8 cellular contexts compared by ENCODE assay signal in the genomic region with DNA sequence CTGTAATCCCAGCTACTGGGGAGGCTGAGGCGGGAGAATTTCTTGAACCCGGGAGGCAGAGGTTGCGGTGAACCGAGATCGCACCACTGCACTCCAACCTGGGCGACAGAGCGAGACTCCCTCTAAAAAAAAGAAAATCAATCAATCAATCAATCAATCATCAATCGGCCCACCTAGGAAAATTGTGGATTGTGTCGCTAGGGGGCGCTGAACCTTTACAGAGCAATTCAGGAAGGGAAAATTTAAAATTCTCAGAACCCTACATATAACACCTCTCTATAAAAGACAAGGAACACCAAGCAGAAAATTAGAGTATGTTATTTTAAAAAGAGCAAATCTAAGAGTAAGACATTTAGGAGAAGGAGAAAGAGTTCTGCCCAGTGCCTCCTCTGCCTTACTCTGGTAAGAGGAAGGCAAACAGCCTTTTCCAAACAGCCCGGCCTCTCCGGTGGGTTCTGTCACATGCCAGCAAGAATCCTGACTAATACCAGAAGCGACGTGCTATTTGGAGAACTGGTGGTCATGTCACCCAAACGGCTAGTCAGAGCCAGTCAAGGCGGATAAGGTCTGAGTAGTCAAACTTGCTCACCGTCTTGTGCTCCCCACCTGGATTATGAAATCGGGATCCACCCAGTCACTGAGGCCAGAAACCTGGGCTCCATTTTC. TPM values are rescaled to one million over a fixed set of nuclear protein-coding genes. Genes with fewer than 3 reads are reported as not detected.
DNase-seq lines count a peak whose midpoint lies in the region; ATAC-seq and TF ChIP-seq lines count a peak whose summit lies in the region.

No MANE protein-coding gene starts in this region.

- no peaks in the 10 kb centered on the region for H3K27me3 ChIP-seq in SK-N-SH (ENCODE audit: insufficient read depth)

- ATAC-seq in SK-N-SH treated with all-trans-retinoic acid at 6 μM for 48 hours: no peak

- TF ChIP-seq EP300 in SK-N-SH (IDR thresholded peaks at IDR 0.05; ENCODE audit: borderline replicate concordance in 1 of 2, low read depth in 1 of 2, low read length in 1 of 2): no peak

- H3K27ac ChIP-seq in SK-N-SH (ENCODE audit: low read depth in 2 of 2, low read length in 1 of 2): no peak overlapping the region

- H3F3A ChIP-seq in SK-N-SH (replicated peaks; ENCODE audit: insufficient read depth): peaks cover 6% of the 10 kb centered on the region

- no peak overlapping the region for H3K9ac ChIP-seq in SK-N-SH

- no peak overlapping the region; a peak in 1 of 4 replicates for H3K4me3 ChIP-seq in SK-N-SH (ENCODE audit: low read depth in 2 of 2, low read length in 1 of 2)

- H3K9me2 ChIP-seq in SK-N-SH: no peaks in the 10 kb centered on the region

- CTCF ChIA-PET in SK-N-SH (lab: Yijun Ruan, JAX): interaction anchor here (0.6 to 2.8 kb wide), 11 partner anchors 8 to 432 kb away, joined by 3 to 12 read pairs (median 3); no protein-coding TSS in a partner anchor

- peak; percentile 78 for TF ChIP-seq CTCF in SK-N-SH (IDR thresholded peaks at IDR 0.05)

- POLR2A ChIA-PET in SK-N-SH (lab: Yijun Ruan, JAX): no interaction called here

- no peak overlapping the region for H2AFZ ChIP-seq in SK-N-SH (ENCODE audit: low read depth)

- WGBS in SK-N-SH (ENCODE audit: low lambda C conversion rate): 33% methylated on average over 18 of the region's 18 CpGs

- no peaks in the 10 kb centered on the region for H3K9me3 ChIP-seq in SK-N-SH

- no peak overlapping the region for H3K4me2 ChIP-seq in SK-N-SH

- H3K4me1 ChIP-seq in SK-N-SH (ENCODE audit: control insufficient read depth in 1 of 2, insufficient read depth in 2 of 2, low read depth in 1 of 2, low read length in 1 of 2): no peaks in the 10 kb centered on the region

- DNase-seq in SK-N-SH (peak; percentile 56), SKM-1 treated with dmso at 0.1 percent for 144 hours (lab: John Stamatoyannopoulos, UW; ENCODE audit: unreplicated experiment) (peak; percentile 29), inferior parietal cortex (ENCODE audit: extremely low spot score) (peak; percentile 30), LoVo (ENCODE audit: low spot score) (no peak), NCI-H1436 treated with DMSO at 0.1 percent for 48 hours (lab: John Stamatoyannopoulos, UW) (no peak)
- peak; percentile 14 for DNase-seq in activated naive CD8-positive, alpha-beta T cell treated with anti-CD3 and anti-CD28 coated beads, Interleukin-2, amount 50 U/mL, for 16 hours (ENCODE audit: low read depth, low spot score)
- peak; percentile 29 to 52 (median 48) for DNase-seq in stimulated activated CD4-positive, alpha-beta T cell treated with anti-CD3 and anti-CD28 coated beads, TNF-alpha, amount 100 ng/mL, for 48 hours (ENCODE audit: low read depth in 3 of 3)

- no peaks in the 10 kb centered on the region for H4K20me1 ChIP-seq in SK-N-SH (ENCODE audit: insufficient read depth)

- no peaks in the 10 kb centered on the region for H3K36me3 ChIP-seq in SK-N-SH (replicated peaks in 1 of 2; ENCODE audit: control insufficient read depth in 1 of 2, insufficient read depth in 2 of 2, low read length in 1 of 2)

- H3K79me2 ChIP-seq in SK-N-SH (ENCODE audit: insufficient read depth): no peaks in the 10 kb centered on the region

- TF ChIP-seq RAD21 in SK-N-SH (IDR thresholded peaks at IDR 0.05; ENCODE audit: low read length): peak; percentile 61

TF ChIP-seq in SK-N-SH, 30 proteins besides CTCF, POLR2A, EP300 and RAD21:
- TF ChIP-seq, protein P1, sequence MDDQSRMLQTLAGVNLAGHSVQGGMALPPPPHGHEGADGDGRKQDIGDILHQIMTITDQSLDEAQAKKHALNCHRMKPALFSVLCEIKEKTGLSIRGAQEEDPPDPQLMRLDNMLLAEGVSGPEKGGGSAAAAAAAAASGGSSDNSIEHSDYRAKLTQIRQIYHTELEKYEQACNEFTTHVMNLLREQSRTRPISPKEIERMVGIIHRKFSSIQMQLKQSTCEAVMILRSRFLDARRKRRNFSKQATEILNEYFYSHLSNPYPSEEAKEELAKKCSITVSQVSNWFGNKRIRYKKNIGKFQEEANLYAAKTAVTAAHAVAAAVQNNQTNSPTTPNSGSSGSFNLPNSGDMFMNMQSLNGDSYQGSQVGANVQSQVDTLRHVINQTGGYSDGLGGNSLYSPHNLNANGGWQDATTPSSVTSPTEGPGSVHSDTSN (IDR thresholded peaks at IDR 0.05): peak; percentile 65
- no peak for TF ChIP-seq CHD2 (IDR thresholded peaks at IDR 0.05; ENCODE audit: low read length, partially characterized antibody)

TF ChIP-seq in SK-N-SH treated with all-trans-retinoic acid at 6 μM for 48 hours, 23 proteins besides CTCF, POLR2A, EP300 and RAD21 (continues in another document):
- TF ChIP-seq GLIS3 (CRISPR knock-in tag; IDR thresholded peaks at IDR 0.05) (no peak), ZFP3 (CRISPR knock-in tag; IDR thresholded peaks at IDR 0.05) (no peak), ZNF70 (CRISPR knock-in tag; IDR thresholded peaks at IDR 0.05) (no peak), PPARA (CRISPR knock-in tag; IDR thresholded peaks at IDR 0.05; ENCODE audit: borderline replicate concordance) (no peak), PATZ1 (CRISPR knock-in tag; IDR thresholded peaks at IDR 0.05; ENCODE audit: borderline replicate concordance) (no peak), POU6F1 (CRISPR knock-in tag; IDR thresholded peaks at IDR 0.05; ENCODE audit: borderline replicate concordance, low read depth) (no peak)
- TF ChIP-seq, protein P2, sequence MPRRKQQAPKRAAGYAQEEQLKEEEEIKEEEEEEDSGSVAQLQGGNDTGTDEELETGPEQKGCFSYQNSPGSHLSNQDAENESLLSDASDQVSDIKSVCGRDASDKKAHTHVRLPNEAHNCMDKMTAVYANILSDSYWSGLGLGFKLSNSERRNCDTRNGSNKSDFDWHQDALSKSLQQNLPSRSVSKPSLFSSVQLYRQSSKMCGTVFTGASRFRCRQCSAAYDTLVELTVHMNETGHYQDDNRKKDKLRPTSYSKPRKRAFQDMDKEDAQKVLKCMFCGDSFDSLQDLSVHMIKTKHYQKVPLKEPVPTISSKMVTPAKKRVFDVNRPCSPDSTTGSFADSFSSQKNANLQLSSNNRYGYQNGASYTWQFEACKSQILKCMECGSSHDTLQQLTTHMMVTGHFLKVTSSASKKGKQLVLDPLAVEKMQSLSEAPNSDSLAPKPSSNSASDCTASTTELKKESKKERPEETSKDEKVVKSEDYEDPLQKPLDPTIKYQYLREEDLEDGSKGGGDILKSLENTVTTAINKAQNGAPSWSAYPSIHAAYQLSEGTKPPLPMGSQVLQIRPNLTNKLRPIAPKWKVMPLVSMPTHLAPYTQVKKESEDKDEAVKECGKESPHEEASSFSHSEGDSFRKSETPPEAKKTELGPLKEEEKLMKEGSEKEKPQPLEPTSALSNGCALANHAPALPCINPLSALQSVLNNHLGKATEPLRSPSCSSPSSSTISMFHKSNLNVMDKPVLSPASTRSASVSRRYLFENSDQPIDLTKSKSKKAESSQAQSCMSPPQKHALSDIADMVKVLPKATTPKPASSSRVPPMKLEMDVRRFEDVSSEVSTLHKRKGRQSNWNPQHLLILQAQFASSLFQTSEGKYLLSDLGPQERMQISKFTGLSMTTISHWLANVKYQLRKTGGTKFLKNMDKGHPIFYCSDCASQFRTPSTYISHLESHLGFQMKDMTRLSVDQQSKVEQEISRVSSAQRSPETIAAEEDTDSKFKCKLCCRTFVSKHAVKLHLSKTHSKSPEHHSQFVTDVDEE (CRISPR knock-in tag; IDR thresholded peaks at IDR 0.05): no peak

RNA-seq across cellular contexts. Expression of gene SMCO1, which starts 22.3 kb away (rescaled TPM):
- polyA plus RNA-seq in SK-N-SH (2012; rRNA removed): not detected in 2 replicates
- polyA plus RNA-seq in SK-N-SH (2012; cell fraction: cytosol; rRNA removed): not detected in 2 replicates
- 0.04 and 0.05 TPM in 2 replicates for polyA plus RNA-seq in SK-N-SH (2012; cell fraction: nucleus; rRNA removed)

RNA-seq across cellular contexts. Expression of gene WDR53, which starts 30.9 kb away (rescaled TPM):
- polyA plus RNA-seq in SK-N-SH (2012; rRNA removed): 7.0 and 9.3 TPM in 2 replicates
- polyA plus RNA-seq in SK-N-SH (2012; cell fraction: cytosol; rRNA removed): 9.7 and 12.1 TPM in 2 replicates
- 6.3 and 7.2 TPM in 2 replicates for polyA plus RNA-seq in SK-N-SH (2012; cell fraction: nucleus; rRNA removed)

RNA-seq across cellular contexts. Expression of gene FBXO45, which starts 31.0 kb away (rescaled TPM):
- 3.2 and 4.2 TPM in 2 replicates for polyA plus RNA-seq in SK-N-SH (2012; rRNA removed)
- 6.1 and 8.7 TPM in 2 replicates for polyA plus RNA-seq in SK-N-SH (2012; cell fraction: cytosol; rRNA removed)
- 1.1 and 1.8 TPM in 2 replicates for polyA plus RNA-seq in SK-N-SH (2012; cell fraction: nucleus; rRNA removed)

RNA-seq across cellular contexts. Expression of gene RNF168, which starts 33.9 kb away (rescaled TPM):
- polyA plus RNA-seq in SK-N-SH (2012; rRNA removed): 1.8 and 1.9 TPM in 2 replicates
- polyA plus RNA-seq in SK-N-SH (2012; cell fraction: cytosol; rRNA removed): 2.0 and 2.2 TPM in 2 replicates
- 2.6 and 3.3 TPM in 2 replicates for polyA plus RNA-seq in SK-N-SH (2012; cell fraction: nucleus; rRNA removed)

Comparison
In these comparisons a context has a peak if more than half of its experiments do, and no peak if none do; other contexts are left out.
1. DNase-seq: peak in SK-N-SH (single experiment), SKM-1 treated with dmso at 0.1 percent for 144 hours (single experiment), activated naive CD8-positive, alpha-beta T cell treated with anti-CD3 and anti-CD28 coated beads, Interleukin-2, amount 50 U/mL, for 16 hours (single experiment), inferior parietal cortex (single experiment) and stimulated activated CD4-positive, alpha-beta T cell treated with anti-CD3 and anti-CD28 coated beads, TNF-alpha, amount 100 ng/mL, for 48 hours (3 of 3); none in LoVo (single experiment) and NCI-H1436 treated with DMSO at 0.1 percent for 48 hours (single experiment).